In genomic region chr7:137999496-138000080, GRCh38 we compare ENCODE assay signal across 10 cellular contexts. TPM values are rescaled to one million over a fixed set of nuclear protein-coding genes. Genes with fewer than 3 reads are reported as not detected.
A peak's percentile ranks its signal among the peaks of the same experiment; 100 is the strongest.
DNase-seq lines count a peak whose midpoint lies in the region; ATAC-seq, FAIRE-seq and TF ChIP-seq lines count a peak whose summit lies in the region.
"Had no signal": no experiment of that assay in that cellular context is flagged by ENCODE, and none has a peak within 500 bp of the region (broad histone marks: within the 10 kb centered on the region; RNA-seq: fewer than 3 reads in every experiment).

No MANE protein-coding gene starts in this region.

- H3K4me1 ChIP-seq in HEK293 (ENCODE audit: control insufficient read depth, insufficient read depth, low read length) (no peaks in the 10 kb centered on the region), gastroesophageal sphincter (peaks cover 13 to 66% (median 29%) of the 10 kb centered on the region in 3 donors), small intestine (ENCODE audit: control insufficient read depth in 2 of 2, insufficient read depth in 1 of 2, low read depth in 1 of 2, low read length in 1 of 2) (peaks cover 8 to 9% of the 10 kb centered on the region in 2 donors)

- WGBS in gastroesophageal sphincter (ENCODE audit: low coverage in 1 of 2), 2 donors = 18 to 21% methylated on average over 3 to 4 of the region's 4 CpGs
- WGBS in small intestine, 3 donors = 46 to 64% (median 53%) methylated on average over 4 of the region's 4 CpGs

- no peaks in the 10 kb centered on the region for H3K9me3 Mint-ChIP-seq in activated CD4-positive, alpha-beta memory T cell treated with anti-CD3 and anti-CD28 coated beads for 36 hours

- FAIRE-seq in small intestine (lab: Jason Lieb, UNC) = no peak

- H3K27ac ChIP-seq in HEK293 (ENCODE audit: extremely low read depth, low read depth, low read length) (peak overlapping the region; percentile 1; the same call in 1 of the 2 replicates), gastroesophageal sphincter (peak overlapping the region; percentile 59 to 99 (median 96)), small intestine (ENCODE audit: low read depth in 1 of 2, low read length in 1 of 2) (peak overlapping the region; percentile 8 to 85)

- POLR2A ChIA-PET in HEK293 (lab: Yijun Ruan, JAX) = interaction anchor here (0.6 kb wide), 1 partner anchor 152 kb away, joined by 8 read pairs; no protein-coding TSS in a partner anchor
- POLR2A ChIA-PET in activated CD4-positive, alpha-beta memory T cell treated with anti-CD3 and anti-CD28 coated beads for 36 hours (lab: Charles Lee) = no interaction called here

- peak overlapping the region; percentile 44 for H3K27ac Mint-ChIP-seq in activated CD4-positive, alpha-beta memory T cell treated with anti-CD3 and anti-CD28 coated beads for 36 hours

- H3K27me3 ChIP-seq in gastroesophageal sphincter (no peaks in the 10 kb centered on the region), small intestine (ENCODE audit: control insufficient read depth in 2 of 2, insufficient read depth in 2 of 2, low read length in 2 of 2) (no peaks in the 10 kb centered on the region)

- peaks cover 14% of the 10 kb centered on the region for H3K36me3 Mint-ChIP-seq in activated CD4-positive, alpha-beta memory T cell treated with anti-CD3 and anti-CD28 coated beads for 36 hours

- H3K4me1 Mint-ChIP-seq in activated CD4-positive, alpha-beta memory T cell treated with anti-CD3 and anti-CD28 coated beads for 36 hours (ENCODE audit: low read depth) = peaks cover 44% of the 10 kb centered on the region

- intact Hi-C loops in activated CD4-positive, alpha-beta memory T cell treated with anti-CD3 and anti-CD28 coated beads for 36 hours (cut with micrococcal nuclease) = loop anchor here (5.0 kb wide), 1 partner anchor 878 kb away; no protein-coding TSS in a partner anchor
- intact Hi-C loops in left colon (cut with DNase I, micrococcal nuclease) = loop anchor here (5.0 to 10.0 kb wide), 2 partner anchors 55 to 92 kb away; no protein-coding TSS in a partner anchor

- TF ChIP-seq CTCF in HEK293 (tag by site-specific recombination; IDR thresholded peaks at IDR 0.05) (no peak), gastroesophageal sphincter (IDR thresholded peaks at IDR 0.05) (no peak)

- TF ChIP-seq POLR2A in gastroesophageal sphincter (IDR thresholded peaks at IDR 0.05) = no peak

- CTCF ChIA-PET in HEK293 (lab: Yijun Ruan, JAX) = interaction anchor here (0.5 to 6.6 kb wide), 6 partner anchors 10 to 373 kb away, joined by 3 to 64 read pairs (median 6); no protein-coding TSS in a partner anchor
- CTCF ChIA-PET in activated CD4-positive, alpha-beta memory T cell treated with anti-CD3 and anti-CD28 coated beads for 36 hours (lab: Charles Lee) = interaction anchor here (0.6 to 15.3 kb wide), 7 partner anchors 8 to 875 kb away, joined by 3 to 433 read pairs (median 4); no protein-coding TSS in a partner anchor

- H3K36me3 ChIP-seq in HEK293 (ENCODE audit: control insufficient read depth in 2 of 2, insufficient read depth in 1 of 2, low read length in 2 of 2) = no peaks in the 10 kb centered on the region
- no peaks in the 10 kb centered on the region for H3K36me3 ChIP-seq in gastroesophageal sphincter
- H3K36me3 ChIP-seq in small intestine (ENCODE audit: control insufficient read depth in 2 of 2, insufficient read depth in 2 of 2, low read length in 2 of 2) = peaks cover 0 to 3% of the 10 kb centered on the region in 2 donors

- no peak overlapping the region for H3K4me3 ChIP-seq in HEK293 (ENCODE audit: low read depth, low read length)
- H3K4me3 ChIP-seq in gastroesophageal sphincter = peak overlapping the region; percentile 52 to 92
- peak overlapping the region in 1 of 2 donors; percentile 75 for H3K4me3 ChIP-seq in small intestine (ENCODE audit: low read depth in 1 of 2, low read length in 2 of 2)

- H3K27me3 Mint-ChIP-seq in activated CD4-positive, alpha-beta memory T cell treated with anti-CD3 and anti-CD28 coated beads for 36 hours = no peaks in the 10 kb centered on the region

- no peaks in the 10 kb centered on the region for H3K9me3 ChIP-seq in HEK293 (ENCODE audit: control insufficient read depth, insufficient read depth, low read depth, low read length)
- H3K9me3 ChIP-seq in gastroesophageal sphincter = no peaks in the 10 kb centered on the region
- H3K9me3 ChIP-seq in small intestine (ENCODE audit: control insufficient read depth, low read depth) = no peaks in the 10 kb centered on the region

- H3K4me3 Mint-ChIP-seq in activated CD4-positive, alpha-beta memory T cell treated with anti-CD3 and anti-CD28 coated beads for 36 hours = peak overlapping the region; percentile 94

- no peak for DNase-seq in activated CD4-positive, alpha-beta memory T cell treated with anti-CD3 and anti-CD28 coated beads for 36 hours
- no peak for DNase-seq in small intestine
- no peak for DNase-seq in effector CD4-positive, alpha-beta T cell
- DNase-seq in NCI-H1105 (lab: John Stamatoyannopoulos, UW) = no peak
- no peak for DNase-seq in left colon
- DNase-seq: activated CD4-positive, CD25-positive, alpha-beta regulatory T cell treated with anti-CD3 and anti-CD28 coated beads, Interleukin-2, amount 50 U/mL, for 72 hours; stimulated activated CD4-positive, alpha-beta T cell treated with anti-CD3 and anti-CD28 coated beads, Interleukin-12 subunit alpha, Interleukin-12 subunit beta, amount 100 ng/mL, for 4 hours had no signal

- ATAC-seq in gastroesophageal sphincter = no peak
- ATAC-seq in GM18858 (IDR thresholded peaks at IDR 0.05; ENCODE audit: unreplicated experiment) = no peak
- no peak for ATAC-seq in left colon

- TF ChIP-seq EP300 in gastroesophageal sphincter (IDR thresholded peaks at IDR 0.05) = no peak

TF ChIP-seq in HEK293, 187 proteins besides CTCF, POLR2A, EP300 and RAD21 (continues in another document):
- TF ChIP-seq ZNF76 (tag by site-specific recombination; IDR thresholded peaks at IDR 0.05; ENCODE audit: borderline replicate concordance, low read depth) (no peak), ZFP37 (tag by site-specific recombination; IDR thresholded peaks at IDR 0.05) (no peak), SCRT1 (tag by site-specific recombination; IDR thresholded peaks at IDR 0.05; ENCODE audit: borderline replicate concordance) (no peak), ZNF16 (tag by site-specific recombination; IDR thresholded peaks at IDR 0.05; ENCODE audit: low read depth) (no peak), ELK4 (IDR thresholded peaks at IDR 0.05; ENCODE audit: borderline replicate concordance, low read depth, low read length) (no peak), ZNF341 (tag by site-specific recombination; IDR thresholded peaks at IDR 0.05; ENCODE audit: low read depth) (no peak), BCL11B (tag by site-specific recombination; IDR thresholded peaks at IDR 0.05; ENCODE audit: low read depth) (no peak), ZBTB6 (tag by site-specific recombination; IDR thresholded peaks at IDR 0.05) (no peak), ZEB2 (tag by site-specific recombination; IDR thresholded peaks at IDR 0.05) (no peak), ZNF10 (tag by site-specific recombination; IDR thresholded peaks at IDR 0.05) (no peak), ZNF202 (tag by site-specific recombination; IDR thresholded peaks at IDR 0.05; ENCODE audit: borderline replicate concordance) (no peak), ZNF391 (tag by site-specific recombination; IDR thresholded peaks at IDR 0.05; ENCODE audit: borderline replicate concordance, low read depth) (no peak), ZNF544 (tag by site-specific recombination; IDR thresholded peaks at IDR 0.05) (no peak), PATZ1 (tag by site-specific recombination; IDR thresholded peaks at IDR 0.05) (no peak), ZNF155 (tag by site-specific recombination; IDR thresholded peaks at IDR 0.05) (no peak)

RNA-seq across cellular contexts. Expression of gene CREB3L2, which starts 2.3 kb away (rescaled TPM):
- 10 to 100 TPM; 36.1 to 39.4 TPM for total RNA-seq in activated CD4-positive, alpha-beta memory T cell treated with anti-CD3 and anti-CD28 coated beads for 36 hours
- total RNA-seq in gastroesophageal sphincter (10 to 100 TPM; 33.1 to 59.1 (median 43.3) TPM), left colon (10 to 100 TPM; 39.2 to 41.5 TPM)
- 10 to 100 TPM in 2 of 3 donors, 1 to 10 TPM in 1; 8.9 to 11.7 (median 11.0) TPM for polyA plus RNA-seq in small intestine

Comparison
In these comparisons a context has a peak if more than half of its experiments do, and no peak if none do; other contexts are left out.
1. H3K27ac ChIP-seq: peak in every context shown above with its lines; median percentile 96 in gastroesophageal sphincter; 46 in small intestine; 1 in HEK293.